7 cellular contexts compared by ENCODE assay signal in the genomic region with DNA sequence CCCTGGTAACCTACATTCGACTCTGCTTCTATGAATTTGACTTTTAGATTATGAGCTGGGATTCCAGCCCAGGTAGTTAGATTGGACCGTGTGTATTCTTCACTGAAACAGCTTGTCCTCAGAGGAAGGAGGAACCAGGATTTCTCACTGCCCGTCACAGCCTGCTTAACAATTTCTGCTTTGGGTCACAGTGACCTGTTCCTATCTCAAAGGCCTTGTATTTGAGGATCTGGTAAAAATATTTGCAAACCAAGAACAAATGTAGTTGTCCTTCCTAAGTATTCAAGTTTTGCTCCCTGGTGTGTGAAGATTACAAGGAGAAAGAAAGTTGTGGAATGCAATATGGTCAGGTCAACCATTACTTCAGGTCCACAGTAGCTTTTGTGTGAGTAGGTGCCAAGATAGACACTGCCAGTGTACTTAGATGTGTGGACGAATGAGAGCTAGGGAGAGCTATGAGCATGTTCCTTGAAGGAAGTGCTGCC.
"Had no signal": no experiment of that assay in that cellular context is flagged by ENCODE, and none has a peak within 500 bp of the region (broad histone marks: within the 10 kb centered on the region; RNA-seq: fewer than 3 reads in every experiment).

No MANE protein-coding gene starts in this region.

- FAIRE-seq: HepG2, HTR-8/SVneo, K562 had no signal

- H3K27ac ChIP-seq: HL-60 had no signal

- H3K4me3 ChIP-seq: K562 had no signal

- DNase-seq: IMR-90, KBM-7, KG1 had no signal
